In genomic region chr1:93093332-93094006, GRCh38 we compare ENCODE assay signal across 19 cellular contexts. TPM values are rescaled to one million over a fixed set of nuclear protein-coding genes. Genes with fewer than 3 reads are reported as not detected.
DNase-seq lines count a peak whose midpoint lies in the region; ATAC-seq and TF ChIP-seq lines count a peak whose summit lies in the region.
"Had no signal": no experiment of that assay in that cellular context is flagged by ENCODE, and none has a peak within 500 bp of the region (broad histone marks: within the 10 kb centered on the region; RNA-seq: fewer than 3 reads in every experiment).

No MANE protein-coding gene starts in this region.

- H3K27ac ChIP-seq in DND-41 (ENCODE audit: low read length), result no peak overlapping the region
- no peak overlapping the region for H3K27ac ChIP-seq in trophoblast cell (ENCODE audit: low read depth, low read length)
- H3K27ac ChIP-seq in dorsolateral prefrontal cortex, result peak overlapping the region in 1 of 59 donors; percentile 17
- H3K27ac ChIP-seq: brain microvascular endothelial cell, foreskin keratinocyte, ovary, stomach, WERI-Rb-1 had no signal

- H3K27me3 ChIP-seq in DND-41 (ENCODE audit: insufficient read depth, low read length, poor library complexity), result no peaks in the 10 kb centered on the region
- H3K27me3 ChIP-seq in trophoblast cell (ENCODE audit: insufficient read depth, low read length), result no peaks in the 10 kb centered on the region
- no peaks in the 10 kb centered on the region for H3K27me3 ChIP-seq in dorsolateral prefrontal cortex
- H3K27me3 ChIP-seq: brain microvascular endothelial cell, foreskin keratinocyte, ovary, stomach had no signal

- H4K20me1 ChIP-seq in DND-41 (ENCODE audit: insufficient read depth, low read length), result peaks cover 91% of the 10 kb centered on the region

- peaks cover 54% of the 10 kb centered on the region for H3K36me3 ChIP-seq in DND-41 (ENCODE audit: insufficient read depth, low read length)
- peaks cover 0 to 7% of the 10 kb centered on the region in 2 experiments for H3K36me3 ChIP-seq in trophoblast cell (ENCODE audit: control insufficient read depth in 1 of 2, insufficient read depth in 2 of 2, low read length in 2 of 2)
- H3K36me3 ChIP-seq: brain microvascular endothelial cell, ovary, stomach had no signal

- peaks cover 48% of the 10 kb centered on the region for H3K4me1 ChIP-seq in DND-41 (ENCODE audit: insufficient read depth, low read length)
- no peaks in the 10 kb centered on the region for H3K4me1 ChIP-seq in trophoblast cell (ENCODE audit: control insufficient read depth in 1 of 2, insufficient read depth in 2 of 2, low read length in 2 of 2)

- DNase-seq in DND-41 (no peak), M059J (ENCODE audit: low read depth) (peak; percentile 20), glomerular visceral epithelial cell (ENCODE audit: extremely low spot score) (peak; percentile 17), trophoblast cell (peak in 1 of 2 donors; percentile 32), dorsolateral prefrontal cortex (no peak)
- DNase-seq: activated naive CD4-positive, alpha-beta T cell; brain microvascular endothelial cell; effector memory CD4-positive, alpha-beta T cell; foreskin keratinocyte; midbrain; MM.1S; NCI-H1930; NCI-H526; ovary; stomach; SW 1271; WERI-Rb-1 had no signal

- intact Hi-C loops in dorsolateral prefrontal cortex (cut with DNase I), result no loop called here

- H3K14ac ChIP-seq in trophoblast cell (ENCODE audit: low read length), result no peak overlapping the region

- H2BK120ac ChIP-seq in trophoblast cell (ENCODE audit: insufficient read depth, low read length, poor library complexity), result no peak overlapping the region

- ATAC-seq in DND-41 (ENCODE audit: insufficient read depth, low read depth) (no peak), GM21825 (IDR thresholded peaks at IDR 0.05; ENCODE audit: unreplicated experiment) (no peak), GM21381 (IDR thresholded peaks at IDR 0.05; ENCODE audit: unreplicated experiment) (no peak)
- ATAC-seq: foreskin keratinocyte had no signal

- H4K8ac ChIP-seq in trophoblast cell (ENCODE audit: low read depth, low read length), result no peak overlapping the region

- peak overlapping the region; percentile 24; the same call in 1 of the 2 replicates for H3K4me2 ChIP-seq in DND-41 (ENCODE audit: insufficient read depth, low read length)
- no peak overlapping the region for H3K4me2 ChIP-seq in trophoblast cell (ENCODE audit: low read length)

- H3K9me3 ChIP-seq in DND-41 (ENCODE audit: insufficient read depth, low read length, severe bottlenecking) (no peaks in the 10 kb centered on the region), trophoblast cell (ENCODE audit: insufficient read depth, low read depth, low read length) (no peaks in the 10 kb centered on the region)
- H3K9me3 ChIP-seq: ovary, stomach had no signal

- H3K23ac ChIP-seq in trophoblast cell (ENCODE audit: low read length), result no peak overlapping the region

- H3K79me2 ChIP-seq in DND-41 (ENCODE audit: insufficient read depth, low read length) (peaks cover 100% of the 10 kb centered on the region), trophoblast cell (ENCODE audit: control insufficient read depth, insufficient read depth, low read length, poor library complexity) (peaks cover 12% of the 10 kb centered on the region)

- no peak overlapping the region for H2BK12ac ChIP-seq in trophoblast cell (ENCODE audit: low read length)

- H2AK5ac ChIP-seq in trophoblast cell (ENCODE audit: low read length), result no peak overlapping the region

- WGBS in trophoblast cell (ENCODE audit: extremely low coverage, insufficient coverage, insufficient read length), result no CpG with 5 or more reads among the region's 2 CpGs

- no peak overlapping the region for H4K91ac ChIP-seq in trophoblast cell (ENCODE audit: low read depth, low read length)

- TF ChIP-seq CTCF in DND-41 (IDR thresholded peaks at IDR 0.05; ENCODE audit: borderline replicate concordance, extremely low read depth, low read length, poor library complexity, severe bottlenecking), result no peak
- TF ChIP-seq CTCF in dorsolateral prefrontal cortex (IDR thresholded peaks at IDR 0.05 in 54 of 56, conservative IDR thresholded peaks at IDR 0.05 in 2 of 56; ENCODE audit: low read depth in 1 of 56, partially characterized antibody in 56 of 56), result no peak

- H3K4ac ChIP-seq in trophoblast cell (ENCODE audit: low read depth, low read length), result peak overlapping the region; percentile 75

- no peak overlapping the region for H2BK5ac ChIP-seq in trophoblast cell (ENCODE audit: low read depth, low read length, poor library complexity)

- no peak overlapping the region for H3K4me3 ChIP-seq in DND-41 (ENCODE audit: low read depth in 1 of 2, low read length in 2 of 2)
- H3K4me3 ChIP-seq in trophoblast cell (ENCODE audit: low read depth, low read length), result no peak overlapping the region
- no peak overlapping the region for H3K4me3 ChIP-seq in dorsolateral prefrontal cortex
- H3K4me3 ChIP-seq: ovary, stomach had no signal

- H2AFZ ChIP-seq in DND-41 (ENCODE audit: low read depth, low read length) (no peak overlapping the region), trophoblast cell (ENCODE audit: insufficient read depth, low read length, poor library complexity) (no peak overlapping the region)

- no peak overlapping the region for H4K12ac ChIP-seq in trophoblast cell (ENCODE audit: low read depth, low read length)

- no peaks in the 10 kb centered on the region for H3K79me1 ChIP-seq in trophoblast cell (ENCODE audit: low read length)

- no peak overlapping the region for H3K9ac ChIP-seq in DND-41 (ENCODE audit: low read depth, low read length)
- H3K9ac ChIP-seq in trophoblast cell (ENCODE audit: low read length), result no peak overlapping the region

- no peak overlapping the region for H3K18ac ChIP-seq in trophoblast cell (ENCODE audit: low read length)

RNA-seq across cellular contexts. Expression of gene MTF2, which starts 14.4 kb away (rescaled TPM):
- 17.7 and 23.6 TPM in 2 replicates for total RNA-seq in M059J (2014; rRNA removed; shearing (Covaris generic))
- 38.1 and 38.4 TPM in 2 replicates for polyA plus RNA-seq in trophoblast cell (2013)
- total RNA-seq in dorsolateral prefrontal cortex, result 10 to 100 TPM; 21.2 to 53.7 (median 32.4) TPM

Comparison
In these comparisons a context has a peak if more than half of its experiments do, and no peak if none do; other contexts are left out.
1. DNase-seq: peak in M059J (single experiment) and glomerular visceral epithelial cell (single experiment); none in DND-41 (single experiment) and dorsolateral prefrontal cortex (0 of 10).